14 cellular contexts compared by ENCODE assay signal in genomic region chr3:66381621-66382020, GRCh38.
"Had no signal": no experiment of that assay in that cellular context is flagged by ENCODE, and none has a peak within 500 bp of the region (broad histone marks: within the 10 kb centered on the region; RNA-seq: fewer than 3 reads in every experiment).

No MANE protein-coding gene starts in this region.

- H3K4me1 ChIP-seq: suprapubic skin had no signal

- ATAC-seq: left lobe of liver; naive thymus-derived CD4-positive, alpha-beta T cell had no signal

- H3K9me3 ChIP-seq: neutrophil, right atrium auricular region, suprapubic skin had no signal

- H3K27ac ChIP-seq: neutrophil, right atrium auricular region, suprapubic skin had no signal

- H3K27me3 ChIP-seq: neutrophil, right atrium auricular region, suprapubic skin had no signal

- DNase-seq: activated CD4-positive, alpha-beta T cell treated with anti-CD3 and anti-CD28 coated beads, Interleukin-2, amount 10 ng/mL, durations not matched to agents 7 days and 5 days; activated naive CD4-positive, alpha-beta T cell treated with anti-CD3 and anti-CD28 coated beads, Interleukin-2, amount 10 ng/mL, durations not matched to agents 7 days and 5 days; activated T-cell treated with anti-CD3 and anti-CD28 coated beads for 4 hours; cerebellar nuclear complex; erythroblast; naive thymus-derived CD4-positive, alpha-beta T cell; small intestine; stimulated activated CD4-positive, alpha-beta T cell treated with anti-CD3 and anti-CD28 coated beads, Interleukin-4, amount 100 ng/mL, for 24 hours; stimulated activated naive CD4-positive, alpha-beta T cell treated with Interleukin-2 at 50 U/mL for 16 hours had no signal

- H3K27me3 Mint-ChIP-seq: activated CD4-positive, alpha-beta T cell treated with anti-CD3 and anti-CD28 coated beads, Interleukin-2, amount 10 ng/mL, durations not matched to agents 7 days and 5 days; activated naive CD4-positive, alpha-beta T cell treated with anti-CD3 and anti-CD28 coated beads, Interleukin-2, amount 10 ng/mL, durations not matched to agents 7 days and 5 days; naive thymus-derived CD4-positive, alpha-beta T cell; type B pancreatic cell had no signal

- H3K27ac Mint-ChIP-seq: activated CD4-positive, alpha-beta T cell treated with anti-CD3 and anti-CD28 coated beads, Interleukin-2, amount 10 ng/mL, durations not matched to agents 7 days and 5 days; activated naive CD4-positive, alpha-beta T cell treated with anti-CD3 and anti-CD28 coated beads, Interleukin-2, amount 10 ng/mL, durations not matched to agents 7 days and 5 days; type B pancreatic cell had no signal

- H3K9me3 Mint-ChIP-seq: activated CD4-positive, alpha-beta T cell treated with anti-CD3 and anti-CD28 coated beads, Interleukin-2, amount 10 ng/mL, durations not matched to agents 7 days and 5 days; type B pancreatic cell had no signal

- H3K4me3 ChIP-seq: right atrium auricular region, suprapubic skin had no signal

- H3K4me3 Mint-ChIP-seq: activated CD4-positive, alpha-beta T cell treated with anti-CD3 and anti-CD28 coated beads, Interleukin-2, amount 10 ng/mL, durations not matched to agents 7 days and 5 days; activated naive CD4-positive, alpha-beta T cell treated with anti-CD3 and anti-CD28 coated beads, Interleukin-2, amount 10 ng/mL, durations not matched to agents 7 days and 5 days; type B pancreatic cell had no signal
